Comparison of ENCODE assay signal across 25 cellular contexts in the genomic region with DNA sequence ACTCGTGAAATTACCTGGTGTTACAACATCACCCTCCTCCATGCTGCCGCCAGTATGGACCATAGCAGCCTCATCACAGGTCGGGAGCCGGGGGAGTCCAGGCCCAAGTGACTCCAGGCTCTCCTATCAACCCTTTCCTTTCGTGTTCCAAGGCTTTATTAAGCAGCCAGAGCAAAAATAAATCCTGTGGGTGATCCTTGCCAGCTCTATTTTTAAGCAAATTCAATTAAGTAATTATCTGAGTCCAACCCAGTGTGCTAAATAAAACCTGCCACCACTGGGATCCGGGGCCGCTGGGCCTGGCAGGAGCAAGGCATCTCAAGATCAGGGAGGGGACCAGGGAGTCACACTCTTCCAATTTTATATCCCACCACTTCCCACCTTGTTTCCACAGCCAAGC.
"Had no signal": no experiment of that assay in that cellular context is flagged by ENCODE, and none has a peak within 500 bp of the region (broad histone marks: within the 10 kb centered on the region; RNA-seq: fewer than 3 reads in every experiment).

No MANE protein-coding gene starts in this region.

- H3K4me3 ChIP-seq: hepatocyte, lung, neural progenitor cell, psoas muscle, skin epidermis, suprapubic skin, thoracic aorta, tibial artery, upper lobe of right lung had no signal

- H3K9me3 ChIP-seq: neutrophil, psoas muscle, suprapubic skin, thoracic aorta, tibial artery, upper lobe of right lung had no signal

- H3K27me3 ChIP-seq: hepatocyte, neural progenitor cell, neutrophil, suprapubic skin, tibial artery, upper lobe of right lung had no signal

- H3K4me1 ChIP-seq: parathyroid adenoma, psoas muscle, suprapubic skin, tibial artery, upper lobe of right lung had no signal

- DNase-seq: islet precursor cell; mesendoderm; naive B cell; natural killer cell; nephron progenitor cell; occipital lobe; psoas muscle; stimulated activated CD4-positive, alpha-beta T cell treated with anti-CD3 and anti-CD28 coated beads, Interleukin-12 subunit alpha, Interleukin-12 subunit beta, amount 100 ng/mL, for 4 hours; stimulated activated CD4-positive, alpha-beta T cell treated with anti-CD3 and anti-CD28 coated beads, Interleukin-15, amount 100 ng/mL, for 24 hours; stimulated activated CD4-positive, alpha-beta T cell treated with anti-CD3 and anti-CD28 coated beads, Interleukin-4, amount 100 ng/mL, for 24 hours; stimulated activated naive CD4-positive, alpha-beta T cell; tibial artery; trophoblast cell; upper lobe of right lung had no signal

- H3K36me3 ChIP-seq: neural progenitor cell, neutrophil, suprapubic skin, thoracic aorta, tibial artery, upper lobe of right lung had no signal

- H3K27ac ChIP-seq: hepatocyte, neural progenitor cell, neutrophil, parathyroid adenoma, psoas muscle, skin epidermis, suprapubic skin, thoracic aorta, tibial artery, upper lobe of right lung had no signal

- ATAC-seq: left lobe of liver; natural killer cell; psoas muscle; sciatic nerve; stimulated activated effector memory CD8-positive, alpha-beta T cell treated with anti-CD3 and anti-CD28 coated beads, Interleukin-12 subunit alpha, Interleukin-12 subunit beta, amount 100 ng/mL, for 72 hours; upper lobe of right lung had no signal
